ENCODE assay signal across 9 cellular contexts in the genomic region with DNA sequence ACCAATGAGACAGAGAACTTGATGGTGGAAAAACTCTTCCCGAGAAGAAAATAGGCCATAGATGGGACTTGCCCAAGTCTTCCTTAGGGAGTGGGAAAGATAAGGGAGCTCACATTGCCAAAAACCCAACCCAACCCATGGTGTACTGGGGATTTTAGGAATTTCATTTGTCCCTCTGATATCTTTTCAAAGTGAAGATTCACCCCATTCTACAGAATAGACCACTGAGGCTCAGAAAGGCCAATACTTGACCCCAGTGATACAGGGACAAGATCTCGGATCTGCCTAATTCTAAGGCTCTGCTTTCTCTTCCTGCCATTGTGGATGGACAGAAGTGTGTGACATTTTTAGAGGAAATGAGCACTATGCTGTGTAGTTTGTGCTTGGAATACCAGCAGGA.
"Had no signal": no experiment of that assay in that cellular context is flagged by ENCODE, and none has a peak within 500 bp of the region (broad histone marks: within the 10 kb centered on the region; RNA-seq: fewer than 3 reads in every experiment).

No MANE protein-coding gene starts in this region.

- H3K27ac ChIP-seq: HL-60, KMS-11 had no signal

- H3K4me2 ChIP-seq: GM23338, KMS-11 had no signal

- H3K9me3 ChIP-seq: HAP-1 had no signal

- H2AFZ ChIP-seq: GM23338 had no signal

- DNase-seq: H7, HFFc6, IMR-90, Karpas-422, KBM-7 had no signal

- H3K9ac ChIP-seq: KMS-11 had no signal

- ATAC-seq: GM23338 had no signal

- H3K36me3 ChIP-seq: HAP-1 had no signal

- H3K27ac Mint-ChIP-seq: GM23338, HFFc6 had no signal

- H3K4me3 Mint-ChIP-seq: GM23338, HFFc6 had no signal

- H3K4me3 ChIP-seq: GM23338, HAP-1 had no signal
